Comparison of ENCODE assay signal across 26 cellular contexts in the genomic region with DNA sequence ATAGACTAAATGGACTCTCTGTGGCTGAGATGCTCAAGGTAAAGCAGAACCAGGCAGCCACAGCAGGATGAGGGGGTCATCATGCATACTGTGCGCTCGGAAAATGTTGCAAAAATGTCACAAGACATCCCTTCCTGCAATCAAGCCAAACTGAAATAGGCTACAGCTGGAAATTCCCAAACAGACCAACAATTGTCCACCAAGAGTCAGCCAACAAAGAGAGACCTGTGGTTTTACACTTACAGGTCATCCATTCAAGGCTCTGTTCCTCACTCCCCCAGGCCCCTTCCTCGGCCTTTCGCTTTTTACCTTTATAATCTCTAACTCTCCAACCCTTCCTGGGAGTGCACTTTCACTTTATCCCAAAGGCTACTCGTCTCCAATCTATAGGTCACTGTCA.
"Had no signal": no experiment of that assay in that cellular context is flagged by ENCODE, and none has a peak within 500 bp of the region (broad histone marks: within the 10 kb centered on the region; RNA-seq: fewer than 3 reads in every experiment).

No MANE protein-coding gene starts in this region.

- DNase-seq: activated CD4-positive, alpha-beta memory T cell treated with anti-CD3 and anti-CD28 coated beads, Interleukin-2, amount 10 ng/mL, durations not matched to agents 7 days and 5 days; activated CD4-positive, alpha-beta T cell treated with anti-CD3 and anti-CD28 coated beads for 1 hour; activated CD4-positive, alpha-beta T cell treated with anti-CD3 and anti-CD28 coated beads for 4 hours; activated CD4-positive, alpha-beta T cell treated with anti-CD3 and anti-CD28 coated beads, Interleukin-2, amount 10 ng/mL, durations not matched to agents 7 days and 5 days; activated CD4-positive, alpha-beta T cell treated with anti-CD3 and anti-CD28 coated beads, Interleukin-2, amount 50 U/mL, for 4 hours; activated CD8-positive, alpha-beta memory T cell treated with anti-CD3 and anti-CD28 coated beads, Interleukin-2, amount 50 U/mL, for 48 hours; activated gamma-delta T cell; activated naive CD4-positive, alpha-beta T cell; activated naive CD4-positive, alpha-beta T cell treated with anti-CD3 and anti-CD28 coated beads, Interleukin-2, amount 10 ng/mL, durations not matched to agents 7 days and 5 days; activated naive CD8-positive, alpha-beta T cell treated with anti-CD3 and anti-CD28 coated beads, Interleukin-2, amount 10 ng/mL, durations not matched to agents 7 days and 5 days; activated T-cell treated with anti-CD3 and anti-CD28 coated beads for 4 hours; activated T-cell treated with anti-CD3 and anti-CD28 coated beads, Interleukin-2, amount 50 U/mL, for 24 hours; activated T-cell treated with anti-CD3 and anti-CD28 coated beads, Interleukin-2, amount 50 U/mL, for 72 hours; central memory CD4-positive, alpha-beta T cell; cerebellar nuclear complex; colonic mucosa; effector CD8-positive, alpha-beta T cell; esophagus squamous epithelium; foreskin melanocyte; T-helper 2 cell had no signal

- H3K36me3 Mint-ChIP-seq: activated naive CD4-positive, alpha-beta T cell treated with anti-CD3 and anti-CD28 coated beads, Interleukin-2, amount 10 ng/mL, durations not matched to agents 7 days and 5 days; activated naive CD4-positive, alpha-beta T cell treated with anti-CD3 and anti-CD28 coated beads, Interleukin-2, amount 50 U/mL, for 72 hours; activated naive CD8-positive, alpha-beta T cell treated with anti-CD3 and anti-CD28 coated beads, Interleukin-2, amount 10 ng/mL, durations not matched to agents 7 days and 5 days; brain had no signal

- H3K27me3 Mint-ChIP-seq: activated CD4-positive, alpha-beta memory T cell treated with anti-CD3 and anti-CD28 coated beads, Interleukin-2, amount 10 ng/mL, durations not matched to agents 7 days and 5 days; activated CD4-positive, alpha-beta T cell treated with anti-CD3 and anti-CD28 coated beads, Interleukin-2, amount 10 ng/mL, durations not matched to agents 7 days and 5 days; activated naive CD4-positive, alpha-beta T cell treated with anti-CD3 and anti-CD28 coated beads, Interleukin-2, amount 10 ng/mL, durations not matched to agents 7 days and 5 days; activated naive CD8-positive, alpha-beta T cell treated with anti-CD3 and anti-CD28 coated beads, Interleukin-2, amount 10 ng/mL, durations not matched to agents 7 days and 5 days; activated T-cell treated with anti-CD3 and anti-CD28 coated beads, Interleukin-2, amount 50 U/mL, for 24 hours; brain had no signal

- H3K4me1 Mint-ChIP-seq: activated CD4-positive, alpha-beta memory T cell treated with anti-CD3 and anti-CD28 coated beads, Interleukin-2, amount 10 ng/mL, durations not matched to agents 7 days and 5 days; activated CD4-positive, alpha-beta T cell treated with anti-CD3 and anti-CD28 coated beads, Interleukin-2, amount 10 ng/mL, durations not matched to agents 7 days and 5 days; activated naive CD4-positive, alpha-beta T cell treated with anti-CD3 and anti-CD28 coated beads, Interleukin-2, amount 10 ng/mL, durations not matched to agents 7 days and 5 days; activated naive CD8-positive, alpha-beta T cell treated with anti-CD3 and anti-CD28 coated beads, Interleukin-2, amount 10 ng/mL, durations not matched to agents 7 days and 5 days had no signal

- H3K27ac Mint-ChIP-seq: activated CD4-positive, alpha-beta memory T cell treated with anti-CD3 and anti-CD28 coated beads, Interleukin-2, amount 10 ng/mL, durations not matched to agents 7 days and 5 days; activated CD4-positive, alpha-beta T cell treated with anti-CD3 and anti-CD28 coated beads, Interleukin-2, amount 10 ng/mL, durations not matched to agents 7 days and 5 days; activated naive CD4-positive, alpha-beta T cell treated with anti-CD3 and anti-CD28 coated beads, Interleukin-2, amount 10 ng/mL, durations not matched to agents 7 days and 5 days; activated naive CD4-positive, alpha-beta T cell treated with anti-CD3 and anti-CD28 coated beads, Interleukin-2, amount 50 U/mL, for 72 hours; activated naive CD8-positive, alpha-beta T cell treated with anti-CD3 and anti-CD28 coated beads, Interleukin-2, amount 10 ng/mL, durations not matched to agents 7 days and 5 days; activated T-cell treated with anti-CD3 and anti-CD28 coated beads, Interleukin-2, amount 50 U/mL, for 24 hours; activated T-cell treated with anti-CD3 and anti-CD28 coated beads, Interleukin-2, amount 50 U/mL, for 72 hours; brain had no signal

- H3K4me3 Mint-ChIP-seq: activated CD4-positive, alpha-beta memory T cell treated with anti-CD3 and anti-CD28 coated beads, Interleukin-2, amount 10 ng/mL, durations not matched to agents 7 days and 5 days; activated CD4-positive, alpha-beta T cell treated with anti-CD3 and anti-CD28 coated beads, Interleukin-2, amount 10 ng/mL, durations not matched to agents 7 days and 5 days; activated naive CD4-positive, alpha-beta T cell treated with anti-CD3 and anti-CD28 coated beads, Interleukin-2, amount 10 ng/mL, durations not matched to agents 7 days and 5 days; activated naive CD8-positive, alpha-beta T cell treated with anti-CD3 and anti-CD28 coated beads, Interleukin-2, amount 10 ng/mL, durations not matched to agents 7 days and 5 days; activated T-cell treated with anti-CD3 and anti-CD28 coated beads, Interleukin-2, amount 50 U/mL, for 24 hours; activated T-cell treated with anti-CD3 and anti-CD28 coated beads, Interleukin-2, amount 50 U/mL, for 72 hours; brain had no signal

- H3K4me3 ChIP-seq: ascending aorta, breast epithelium, cardiac muscle cell, colonic mucosa, esophagus squamous epithelium, gastroesophageal sphincter had no signal
